In the genomic region with DNA sequence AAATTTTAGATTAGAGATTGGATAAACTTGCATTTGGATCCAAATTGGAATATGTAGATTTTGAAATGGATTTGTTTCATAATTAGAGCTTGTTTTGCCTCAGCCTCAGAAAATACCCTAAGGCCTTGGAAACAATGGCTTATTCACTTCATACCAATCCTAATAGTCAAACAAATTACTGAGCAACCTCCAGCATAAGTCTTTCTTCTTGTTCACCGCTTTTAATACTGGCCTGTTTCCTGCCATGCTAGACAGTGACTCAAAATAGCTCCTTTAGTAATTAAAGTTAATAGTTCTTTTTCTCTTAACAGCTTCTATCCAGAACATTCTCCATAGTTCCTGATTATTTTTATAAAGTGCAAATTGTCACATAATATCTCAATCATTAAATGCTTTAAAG, we compare ENCODE assay signal across 10 cellular contexts.
DNase-seq lines count a peak whose midpoint lies in the region; ATAC-seq, FAIRE-seq and TF ChIP-seq lines count a peak whose summit lies in the region.
"Had no signal": no experiment of that assay in that cellular context is flagged by ENCODE, and none has a peak within 500 bp of the region (broad histone marks: within the 10 kb centered on the region; RNA-seq: fewer than 3 reads in every experiment).

No MANE protein-coding gene starts in this region.

- H3K4me3 Mint-ChIP-seq in WTC11: no peak overlapping the region

- no peak overlapping the region for H3K27ac Mint-ChIP-seq in WTC11

- peaks cover 18% of the 10 kb centered on the region for H3K36me3 Mint-ChIP-seq in WTC11

- H3K4me3 ChIP-seq in brain microvascular endothelial cell (ENCODE audit: low read depth, low read length) (no peak overlapping the region), kidney (ENCODE audit: low read length in 2 of 2) (no peak overlapping the region)

- POLR2A ChIA-PET in WTC11 (lab: Charles Lee): no interaction called here

- H3K9me3 Mint-ChIP-seq in WTC11: no peaks in the 10 kb centered on the region

- CTCF ChIA-PET in WTC11 (lab: Charles Lee): interaction anchor here (0.6 kb wide), 1 partner anchor 22 kb away, joined by 5 read pairs; no protein-coding TSS in a partner anchor

- DNase-seq in Right ventricle myocardium inferior (ENCODE audit: missing footprints) (no peak), cardiac septum (ENCODE audit: low spot score) (no peak), brain microvascular endothelial cell (peak; percentile 56), kidney (no peak), WTC11 (ENCODE audit: low spot score) (no peak), GM19239 (ENCODE audit: insufficient read length, low spot score) (no peak), OCI-M2 (lab: John Stamatoyannopoulos, UW; ENCODE audit: unreplicated experiment) (no peak)
- DNase-seq: BE2C; stimulated activated CD4-positive, alpha-beta T cell treated with anti-CD3 and anti-CD28 coated beads, Interleukin-4, amount 100 ng/mL, for 1 hour had no signal

- intact Hi-C loops in Right ventricle myocardium inferior (cut with DNase I) (loop anchor here (5.0 kb wide), 2 partner anchors 36 to 86 kb away; no protein-coding TSS in a partner anchor), cardiac septum (cut with DNase I) (loop anchor here (5.0 kb wide), 1 partner anchor 461 kb away; a partner anchor contains a TSS), kidney (cut with DNase I) (no loop called here)

- H3K4me1 Mint-ChIP-seq in WTC11: peaks cover 57% of the 10 kb centered on the region

- TF ChIP-seq CTCF in brain microvascular endothelial cell (IDR thresholded peaks at IDR 0.05; ENCODE audit: low read depth, low read length, missing control alignments) (no peak), kidney (IDR thresholded peaks at IDR 0.05; ENCODE audit: borderline replicate concordance, extremely low read depth, insufficient read depth) (no peak), WTC11 (IDR thresholded peaks at IDR 0.05) (no peak)

- peak; percentile 60 for FAIRE-seq in kidney (lab: Jason Lieb, UNC)
- no peak for FAIRE-seq in GM19239 (lab: Jason Lieb, UNC)

- H3K27me3 Mint-ChIP-seq in WTC11 (ENCODE audit: low read depth): no peaks in the 10 kb centered on the region

- H3K27me3 ChIP-seq in brain microvascular endothelial cell (replicated peaks): no peaks in the 10 kb centered on the region
- H3K27me3 ChIP-seq: BE2C had no signal

- ATAC-seq in Right ventricle myocardium inferior (peak; percentile 64), WTC11 (no peak), HG02884 (IDR thresholded peaks at IDR 0.05; ENCODE audit: unreplicated experiment) (no peak)

- H3K4me1 ChIP-seq in kidney (ENCODE audit: control insufficient read depth in 1 of 2, insufficient read depth in 1 of 2, low read depth in 1 of 2, low read length in 2 of 2): peaks cover 8 to 15% of the 10 kb centered on the region in 2 donors
- H3K4me1 ChIP-seq: BE2C had no signal

- H3K36me3 ChIP-seq in brain microvascular endothelial cell (replicated peaks) (no peaks in the 10 kb centered on the region), kidney (ENCODE audit: control insufficient read depth in 1 of 2, insufficient read depth in 2 of 2, low read length in 2 of 2) (peaks cover 4 to 10% of the 10 kb centered on the region in 2 donors)
- H3K36me3 ChIP-seq: BE2C had no signal

- H3K27ac ChIP-seq in brain microvascular endothelial cell (peak overlapping the region; percentile 62), kidney (ENCODE audit: low read depth in 2 of 2, low read length in 2 of 2) (no peak overlapping the region)

- H3K9me3 ChIP-seq in kidney (ENCODE audit: control insufficient read depth in 1 of 2, low read length in 2 of 2): no peaks in the 10 kb centered on the region
- H3K9me3 ChIP-seq: BE2C had no signal

- in situ Hi-C loops in brain microvascular endothelial cell (cut with HindIII; ENCODE audit: low pct_ligation_motif_present, low sequenced_read_pairs): no loop called here

- H3K9ac ChIP-seq in kidney (ENCODE audit: low read length in 2 of 2): no peak overlapping the region

TF ChIP-seq in WTC11, 78 proteins besides CTCF, POLR2A, EP300 and RAD21:
- TF ChIP-seq JUN (CRISPR knock-in tag; IDR thresholded peaks at IDR 0.05): no peak
- TF ChIP-seq, protein P1, sequence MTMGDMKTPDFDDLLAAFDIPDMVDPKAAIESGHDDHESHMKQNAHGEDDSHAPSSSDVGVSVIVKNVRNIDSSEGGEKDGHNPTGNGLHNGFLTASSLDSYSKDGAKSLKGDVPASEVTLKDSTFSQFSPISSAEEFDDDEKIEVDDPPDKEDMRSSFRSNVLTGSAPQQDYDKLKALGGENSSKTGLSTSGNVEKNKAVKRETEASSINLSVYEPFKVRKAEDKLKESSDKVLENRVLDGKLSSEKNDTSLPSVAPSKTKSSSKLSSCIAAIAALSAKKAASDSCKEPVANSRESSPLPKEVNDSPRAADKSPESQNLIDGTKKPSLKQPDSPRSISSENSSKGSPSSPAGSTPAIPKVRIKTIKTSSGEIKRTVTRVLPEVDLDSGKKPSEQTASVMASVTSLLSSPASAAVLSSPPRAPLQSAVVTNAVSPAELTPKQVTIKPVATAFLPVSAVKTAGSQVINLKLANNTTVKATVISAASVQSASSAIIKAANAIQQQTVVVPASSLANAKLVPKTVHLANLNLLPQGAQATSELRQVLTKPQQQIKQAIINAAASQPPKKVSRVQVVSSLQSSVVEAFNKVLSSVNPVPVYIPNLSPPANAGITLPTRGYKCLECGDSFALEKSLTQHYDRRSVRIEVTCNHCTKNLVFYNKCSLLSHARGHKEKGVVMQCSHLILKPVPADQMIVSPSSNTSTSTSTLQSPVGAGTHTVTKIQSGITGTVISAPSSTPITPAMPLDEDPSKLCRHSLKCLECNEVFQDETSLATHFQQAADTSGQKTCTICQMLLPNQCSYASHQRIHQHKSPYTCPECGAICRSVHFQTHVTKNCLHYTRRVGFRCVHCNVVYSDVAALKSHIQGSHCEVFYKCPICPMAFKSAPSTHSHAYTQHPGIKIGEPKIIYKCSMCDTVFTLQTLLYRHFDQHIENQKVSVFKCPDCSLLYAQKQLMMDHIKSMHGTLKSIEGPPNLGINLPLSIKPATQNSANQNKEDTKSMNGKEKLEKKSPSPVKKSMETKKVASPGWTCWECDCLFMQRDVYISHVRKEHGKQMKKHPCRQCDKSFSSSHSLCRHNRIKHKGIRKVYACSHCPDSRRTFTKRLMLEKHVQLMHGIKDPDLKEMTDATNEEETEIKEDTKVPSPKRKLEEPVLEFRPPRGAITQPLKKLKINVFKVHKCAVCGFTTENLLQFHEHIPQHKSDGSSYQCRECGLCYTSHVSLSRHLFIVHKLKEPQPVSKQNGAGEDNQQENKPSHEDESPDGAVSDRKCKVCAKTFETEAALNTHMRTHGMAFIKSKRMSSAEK (CRISPR knock-in tag; IDR thresholded peaks at IDR 0.05; ENCODE audit: borderline replicate concordance): no peak
TF ChIP-seq in WTC11: peak in this region for 0.
